6 cellular contexts compared by ENCODE assay signal in the genomic region with DNA sequence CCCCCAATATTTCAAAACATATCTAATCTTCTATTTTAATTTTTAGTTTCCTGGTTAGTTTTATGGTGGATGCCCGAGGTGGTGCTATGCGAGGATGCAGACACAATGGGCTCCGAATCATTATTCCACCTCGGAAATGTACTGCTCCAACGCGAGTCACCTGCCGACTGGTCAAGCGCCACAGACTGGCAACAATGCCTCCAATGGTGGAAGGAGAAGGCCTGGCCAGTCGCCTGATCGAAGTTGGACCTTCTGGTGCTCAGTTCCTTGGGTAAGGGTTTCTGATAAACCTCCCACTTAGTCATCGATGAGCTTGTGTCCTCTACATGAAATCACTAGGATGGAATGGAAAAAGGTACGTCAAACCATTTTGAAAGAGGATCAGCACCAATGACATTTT.
"Had no signal": no experiment of that assay in that cellular context is flagged by ENCODE, and none has a peak within 500 bp of the region (broad histone marks: within the 10 kb centered on the region; RNA-seq: fewer than 3 reads in every experiment).

No MANE protein-coding gene starts in this region.

- DNase-seq: GDM1, GF-D8 had no signal

- ATAC-seq: GM12878 had no signal

- FAIRE-seq: GM12878, GM12892, GM18507, GM19239 had no signal

- H3K4me3 ChIP-seq: GM12878 had no signal
